ENCODE assay signal across 8 cellular contexts in genomic region chr15:83565553-83566159, GRCh38.
DNase-seq lines count a peak whose midpoint lies in the region; ATAC-seq and TF ChIP-seq lines count a peak whose summit lies in the region.

No MANE protein-coding gene starts in this region.

- H3K36me3 ChIP-seq in Peyer's patch = no peaks in the 10 kb centered on the region

- no peaks in the 10 kb centered on the region for H3K27me3 ChIP-seq in Peyer's patch

- H3K4me3 ChIP-seq in Peyer's patch (no peak overlapping the region), fibroblast of the aortic adventitia (ENCODE audit: low read depth, low read length) (no peak overlapping the region)

- no peaks in the 10 kb centered on the region for H3K9me3 ChIP-seq in Peyer's patch

- TF ChIP-seq CTCF in GM12872 (IDR thresholded peaks at IDR 0.05; ENCODE audit: insufficient read depth, low read depth, low read length) (peak; percentile 63), Peyer's patch (IDR thresholded peaks at IDR 0.05) (peak in 5 of 6 experiments; percentile 17 to 43 (median 26)), fibroblast of the aortic adventitia (IDR thresholded peaks at IDR 0.05; ENCODE audit: insufficient read depth, low read length) (peak; percentile 71)

- no peaks in the 10 kb centered on the region for H3K4me1 ChIP-seq in Peyer's patch

- DNase-seq in AG08395 (ENCODE audit: low spot score) (peak; percentile 30), Peyer's patch (no peak), fibroblast of the aortic adventitia (ENCODE audit: low read depth) (peak; percentile 56), superior temporal gyrus (ENCODE audit: extremely low spot score) (peak; percentile 90), COLO829 (ENCODE audit: low spot score) (no peak)

- H3K27ac ChIP-seq in Peyer's patch = no peak overlapping the region

- TF ChIP-seq POLR2A in Peyer's patch (IDR thresholded peaks at IDR 0.05) = no peak

- no peak for ATAC-seq in HG03108 (IDR thresholded peaks at IDR 0.05; ENCODE audit: unreplicated experiment)
- ATAC-seq in HG03571 (IDR thresholded peaks at IDR 0.05; ENCODE audit: unreplicated experiment) = no peak

Comparison
In these comparisons a context has a peak if more than half of its experiments do, and no peak if none do; other contexts are left out.
1. DNase-seq: peak in AG08395 (single experiment), fibroblast of the aortic adventitia (single experiment) and superior temporal gyrus (single experiment); none in Peyer's patch (0 of 3) and COLO829 (single experiment).
2. Peak in every context shown above with its lines, with median percentiles within 50 percentile points of each other: CTCF ChIP-seq.